Comparison of ENCODE assay signal across 10 cellular contexts in genomic region chr5:79555418-79555817, GRCh38. TPM values are rescaled to one million over a fixed set of nuclear protein-coding genes. Genes with fewer than 3 reads are reported as not detected.
A peak's percentile ranks its signal among the peaks of the same experiment; 100 is the strongest.
DNase-seq lines count a peak whose midpoint lies in the region; ATAC-seq and TF ChIP-seq lines count a peak whose summit lies in the region.
"Had no signal": no experiment of that assay in that cellular context is flagged by ENCODE, and none has a peak within 500 bp of the region (broad histone marks: within the 10 kb centered on the region; RNA-seq: fewer than 3 reads in every experiment).

No MANE protein-coding gene starts in this region.

- H3K9ac ChIP-seq in SK-N-SH (no peak overlapping the region), Loucy (ENCODE audit: low read depth, low read length, poor library complexity, severe bottlenecking) (no peak overlapping the region), mesenchymal stem cell (ENCODE audit: low read length) (peak overlapping the region; percentile 24), skeletal muscle tissue (ENCODE audit: low read depth in 1 of 3, low read length in 3 of 3) (peak overlapping the region in 2 of 3 donors; percentile 4 to 21)

- POLR2A ChIA-PET in SK-N-SH (lab: Yijun Ruan, JAX) (no interaction called here), GM10248 (lab: Yijun Ruan, JAX) (no interaction called here)

- H2BK5ac ChIP-seq in mesenchymal stem cell (ENCODE audit: low read depth, low read length, poor library complexity, severe bottlenecking), result no peak overlapping the region

- H3K14ac ChIP-seq in mesenchymal stem cell (ENCODE audit: low read length in 2 of 2), result no peak overlapping the region

- H4K20me1 ChIP-seq in SK-N-SH (ENCODE audit: insufficient read depth) (no peaks in the 10 kb centered on the region), Loucy (ENCODE audit: insufficient read depth, low read length, poor library complexity, severe bottlenecking) (no peaks in the 10 kb centered on the region)

- no peak overlapping the region for H2BK12ac ChIP-seq in mesenchymal stem cell (ENCODE audit: low read length in 2 of 2)

- no peak overlapping the region for H2AK5ac ChIP-seq in mesenchymal stem cell (ENCODE audit: low read length, severe bottlenecking)

- no peak for ATAC-seq in SK-N-SH treated with all-trans-retinoic acid at 6 μM for 48 hours
- no peak for ATAC-seq in HG02623 (IDR thresholded peaks at IDR 0.05; ENCODE audit: unreplicated experiment)
- ATAC-seq: PC-3 had no signal

- peaks cover 0 to 8% of the 10 kb centered on the region in 2 experiments; a peak in 2 of 4 replicates for H3K4me1 ChIP-seq in SK-N-SH (ENCODE audit: control insufficient read depth in 1 of 2, insufficient read depth in 2 of 2, low read depth in 1 of 2, low read length in 1 of 2)
- peaks cover 6% of the 10 kb centered on the region for H3K4me1 ChIP-seq in Loucy (ENCODE audit: insufficient read depth, low read length, poor library complexity, severe bottlenecking)
- no peaks in the 10 kb centered on the region for H3K4me1 ChIP-seq in mesenchymal stem cell (ENCODE audit: control insufficient read depth, insufficient read depth, low read depth, low read length)
- H3K4me1 ChIP-seq in skeletal muscle tissue (ENCODE audit: control insufficient read depth in 3 of 3, insufficient read depth in 3 of 3, low read length in 3 of 3), result peaks cover 0 to 11% (median 6%) of the 10 kb centered on the region in 3 donors

- H3K79me1 ChIP-seq in mesenchymal stem cell (replicated peaks; ENCODE audit: low read length, poor library complexity, severe bottlenecking), result no peaks in the 10 kb centered on the region

- H3K36me3 ChIP-seq in SK-N-SH (replicated peaks in 1 of 2; ENCODE audit: control insufficient read depth in 1 of 2, insufficient read depth in 2 of 2, low read length in 1 of 2) (no peaks in the 10 kb centered on the region), Loucy (ENCODE audit: insufficient read depth, low read length) (no peaks in the 10 kb centered on the region), mesenchymal stem cell (ENCODE audit: control insufficient read depth in 1 of 2, insufficient read depth in 2 of 2, low read depth in 1 of 2, low read length in 2 of 2) (no peaks in the 10 kb centered on the region), skeletal muscle tissue (ENCODE audit: control insufficient read depth in 3 of 3, insufficient read depth in 3 of 3, low read length in 3 of 3) (no peaks in the 10 kb centered on the region)

- H2BK15ac ChIP-seq in mesenchymal stem cell (ENCODE audit: low read depth, poor library complexity, severe bottlenecking), result no peak overlapping the region

- TF ChIP-seq CTCF in SK-N-SH (IDR thresholded peaks at IDR 0.05) (no peak), Loucy (conservative IDR thresholded peaks at IDR 0.05; ENCODE audit: low read length) (no peak), GM10248 (IDR thresholded peaks at IDR 0.05; ENCODE audit: control extremely low read depth, extremely low read depth, low read depth, missing control alignments) (no peak)

- H3K27ac ChIP-seq in SK-N-SH (ENCODE audit: low read depth in 2 of 2, low read length in 1 of 2) (no peak overlapping the region), mesenchymal stem cell (ENCODE audit: low read length, poor library complexity, severe bottlenecking) (no peak overlapping the region), skeletal muscle tissue (ENCODE audit: low read depth, low read length) (no peak overlapping the region)
- H3K27ac ChIP-seq: 22Rv1 had no signal

- H3K4me2 ChIP-seq in SK-N-SH (no peak overlapping the region), Loucy (ENCODE audit: low read depth, low read length, poor library complexity, severe bottlenecking) (no peak overlapping the region), mesenchymal stem cell (ENCODE audit: low read length, poor library complexity, severe bottlenecking) (no peak overlapping the region)

- no peak for TF ChIP-seq RAD21 in SK-N-SH (IDR thresholded peaks at IDR 0.05; ENCODE audit: low read length)

- H3K18ac ChIP-seq in mesenchymal stem cell (ENCODE audit: low read depth in 1 of 2, low read length in 2 of 2), result no peak overlapping the region

- no peaks in the 10 kb centered on the region for H3K27me3 ChIP-seq in SK-N-SH (ENCODE audit: insufficient read depth)
- no peaks in the 10 kb centered on the region for H3K27me3 ChIP-seq in Loucy (ENCODE audit: insufficient read depth, low read length, poor library complexity, severe bottlenecking)
- H3K27me3 ChIP-seq in mesenchymal stem cell (ENCODE audit: control insufficient read depth in 1 of 2, insufficient read depth in 1 of 2, low read length in 2 of 2), result no peaks in the 10 kb centered on the region
- no peaks in the 10 kb centered on the region for H3K27me3 ChIP-seq in skeletal muscle tissue (ENCODE audit: control insufficient read depth in 3 of 3, insufficient read depth in 3 of 3, low read length in 3 of 3)

- no peaks in the 10 kb centered on the region for H3K9me2 ChIP-seq in SK-N-SH
- no peaks in the 10 kb centered on the region for H3K9me2 ChIP-seq in Loucy (replicated peaks; ENCODE audit: low read depth, low read length)

- H3K9me3 ChIP-seq in SK-N-SH (no peaks in the 10 kb centered on the region), Loucy (ENCODE audit: insufficient read depth, low read depth, low read length) (no peaks in the 10 kb centered on the region), mesenchymal stem cell (ENCODE audit: control insufficient read depth, low read length) (no peaks in the 10 kb centered on the region), skeletal muscle tissue (ENCODE audit: control insufficient read depth in 3 of 3, low read length in 3 of 3) (no peaks in the 10 kb centered on the region)

- no peak overlapping the region for H4K91ac ChIP-seq in mesenchymal stem cell (ENCODE audit: low read length)

- H2AFZ ChIP-seq in SK-N-SH (ENCODE audit: low read depth) (peak overlapping the region; percentile 74; the same call in 1 of the 2 replicates), Loucy (ENCODE audit: low read length) (peak overlapping the region; percentile 48; the same call in 1 of the 2 replicates), mesenchymal stem cell (ENCODE audit: low read depth, low read length) (no peak overlapping the region)

- H2BK120ac ChIP-seq in mesenchymal stem cell (ENCODE audit: low read depth, low read length), result no peak overlapping the region

- no peak for TF ChIP-seq EP300 in SK-N-SH (IDR thresholded peaks at IDR 0.05; ENCODE audit: borderline replicate concordance in 1 of 2, low read depth in 1 of 2, low read length in 1 of 2)

- no peak overlapping the region for H3K4ac ChIP-seq in mesenchymal stem cell (ENCODE audit: low read depth in 1 of 2, low read length in 2 of 2)

- H3F3A ChIP-seq in SK-N-SH (replicated peaks; ENCODE audit: insufficient read depth) (peaks cover 3% of the 10 kb centered on the region), Loucy (ENCODE audit: low read depth) (0 out of 2 replicates have a peak, but pooled peaks cover 4% of the 10 kb centered on the region)

- DNase-seq in SK-N-SH, result no peak
- DNase-seq in mesenchymal stem cell, result no peak
- no peak for DNase-seq in GM10248 (ENCODE audit: extremely low spot score)
- DNase-seq in NCI-H510A treated with DMSO at 0.1 percent for 48 hours (lab: John Stamatoyannopoulos, UW), result no peak

- H3K79me2 ChIP-seq in SK-N-SH (ENCODE audit: insufficient read depth), result no peaks in the 10 kb centered on the region
- H3K79me2 ChIP-seq in Loucy (ENCODE audit: insufficient read depth, low read length), result no peaks in the 10 kb centered on the region

- WGBS in SK-N-SH (ENCODE audit: low lambda C conversion rate), result 65% methylated on average over 3 of the region's 3 CpGs
- 89% methylated on average over 3 of the region's 3 CpGs for WGBS in mesenchymal stem cell

- CTCF ChIA-PET in SK-N-SH (lab: Yijun Ruan, JAX), result no interaction called here
- CTCF ChIA-PET in GM10248 (lab: Yijun Ruan, JAX), result interaction anchor here (1.4 to 1.9 kb wide), 2 partner anchors 20 to 302 kb away, joined by 5 to 11 read pairs; no protein-coding TSS in a partner anchor

- H3K4me3 ChIP-seq in SK-N-SH (ENCODE audit: low read depth in 2 of 2, low read length in 1 of 2) (no peak overlapping the region), Loucy (ENCODE audit: low read length, poor library complexity, severe bottlenecking) (no peak overlapping the region), mesenchymal stem cell (ENCODE audit: insufficient read depth in 1 of 2, low read depth in 1 of 2, low read length in 2 of 2) (no peak overlapping the region), skeletal muscle tissue (ENCODE audit: low read length in 3 of 3) (no peak overlapping the region)

- H3K23ac ChIP-seq in mesenchymal stem cell (ENCODE audit: low read length in 2 of 2), result no peak overlapping the region

- no peak overlapping the region for H4K8ac ChIP-seq in mesenchymal stem cell (ENCODE audit: low read length)

TF ChIP-seq in SK-N-SH, 30 proteins besides CTCF, POLR2A, EP300 and RAD21 (continues in another document):
- TF ChIP-seq TEAD4 (IDR thresholded peaks at IDR 0.05; ENCODE audit: borderline replicate concordance, insufficient read depth), result no peak

TF ChIP-seq in SK-N-SH treated with all-trans-retinoic acid at 6 μM for 48 hours, 23 proteins besides CTCF, POLR2A, EP300 and RAD21 (continues in another document):
- TF ChIP-seq BACH2 (CRISPR knock-in tag; IDR thresholded peaks at IDR 0.05; ENCODE audit: borderline replicate concordance), result no peak
- TF ChIP-seq ISL1 (CRISPR knock-in tag; IDR thresholded peaks at IDR 0.05), result no peak
- TF ChIP-seq ZNF565 (CRISPR knock-in tag; conservative IDR thresholded peaks at IDR 0.05; ENCODE audit: low read depth), result no peak
- no peak for TF ChIP-seq ZFP30 (CRISPR knock-in tag; IDR thresholded peaks at IDR 0.05)
- no peak for TF ChIP-seq CREB5 (CRISPR knock-in tag; IDR thresholded peaks at IDR 0.05; ENCODE audit: low read depth)

RNA-seq across cellular contexts. Expression of gene HOMER1, which starts 41.5 kb away (rescaled TPM):
- 2.2 and 2.9 TPM in 2 replicates for polyA plus RNA-seq in SK-N-SH (2012; rRNA removed)
- polyA plus RNA-seq in SK-N-SH (2012; cell fraction: cytosol; rRNA removed), result 3.5 and 5.0 TPM in 2 replicates
- polyA plus RNA-seq in SK-N-SH (2012; cell fraction: nucleus; rRNA removed), result 1.1 and 1.7 TPM in 2 replicates
- 23.2 TPM for polyA plus RNA-seq in mesenchymal stem cell (2013, experiment 1 of 2)
- 20.9 TPM for polyA plus RNA-seq in mesenchymal stem cell (2013, experiment 2 of 2)
- 33.9 TPM for total RNA-seq in skeletal muscle tissue

RNA-seq across cellular contexts. Expression of gene TENT2, which starts 56.8 kb away (rescaled TPM):
- polyA plus RNA-seq in SK-N-SH (2012; rRNA removed), result 18.9 and 24.9 TPM in 2 replicates
- 19.0 and 22.7 TPM in 2 replicates for polyA plus RNA-seq in SK-N-SH (2012; cell fraction: cytosol; rRNA removed)
- 33.5 and 64.3 TPM in 2 replicates for polyA plus RNA-seq in SK-N-SH (2012; cell fraction: nucleus; rRNA removed)
- polyA plus RNA-seq in mesenchymal stem cell (2013, experiment 1 of 2), result 23.4 TPM
- polyA plus RNA-seq in mesenchymal stem cell (2013, experiment 2 of 2), result 24.4 TPM
- total RNA-seq in skeletal muscle tissue, result 62.6 TPM

Comparison
In these comparisons a context has a peak if more than half of its experiments do, and no peak if none do; other contexts are left out.
1. H3K9ac ChIP-seq: peak in mesenchymal stem cell (single experiment) and skeletal muscle tissue (2 of 3); none in SK-N-SH (single experiment) and Loucy (single experiment).